Comparison of ENCODE assay signal across 9 cellular contexts in genomic region chr1:159071970-159072582, GRCh38. TPM values are rescaled to one million over a fixed set of nuclear protein-coding genes. Genes with fewer than 3 reads are reported as not detected.
DNase-seq lines count a peak whose midpoint lies in the region; ATAC-seq and TF ChIP-seq lines count a peak whose summit lies in the region.
"Had no signal": no experiment of that assay in that cellular context is flagged by ENCODE, and none has a peak within 500 bp of the region (broad histone marks: within the 10 kb centered on the region; RNA-seq: fewer than 3 reads in every experiment).

No MANE protein-coding gene starts in this region.

- TF ChIP-seq CTCF in GM23338 (conservative IDR thresholded peaks at IDR 0.05; ENCODE audit: low read depth in 2 of 2) (peak; percentile 75 to 80), hepatocyte (IDR thresholded peaks at IDR 0.05; ENCODE audit: poor library complexity) (peak; percentile 72), smooth muscle cell (IDR thresholded peaks at IDR 0.05; ENCODE audit: borderline replicate concordance, insufficient read depth, poor library complexity, severe bottlenecking) (peak; percentile 72)

- H3K9ac ChIP-seq in smooth muscle cell (ENCODE audit: low read depth) = no peak overlapping the region

- H3K9me3 Mint-ChIP-seq in GM23338 = no peaks in the 10 kb centered on the region

- no peaks in the 10 kb centered on the region for H3K4me1 ChIP-seq in GM23338 (ENCODE audit: insufficient read depth)
- no peaks in the 10 kb centered on the region for H3K4me1 ChIP-seq in hepatocyte (ENCODE audit: insufficient read depth)
- no peaks in the 10 kb centered on the region for H3K4me1 ChIP-seq in smooth muscle cell (ENCODE audit: low read depth)
- H3K4me1 ChIP-seq: HAP-1 had no signal

- H3K9me3 ChIP-seq in hepatocyte (ENCODE audit: low read depth) (no peaks in the 10 kb centered on the region), smooth muscle cell (replicated peaks; ENCODE audit: low read depth) (no peaks in the 10 kb centered on the region)
- H3K9me3 ChIP-seq: HAP-1 had no signal

- no peak overlapping the region for H3K4me3 Mint-ChIP-seq in GM23338

- H3K27me3 Mint-ChIP-seq in GM23338 (ENCODE audit: insufficient read depth, low read depth, poor library complexity) = peaks cover 2% of the 10 kb centered on the region

- H3K27me3 ChIP-seq in GM23338 (ENCODE audit: insufficient read depth) (no peaks in the 10 kb centered on the region), hepatocyte (no peaks in the 10 kb centered on the region), smooth muscle cell (ENCODE audit: low read depth) (no peaks in the 10 kb centered on the region)

- H3K4me3 ChIP-seq in GM23338 (no peak overlapping the region), hepatocyte (no peak overlapping the region), smooth muscle cell (no peak overlapping the region)
- H3K4me3 ChIP-seq: HAP-1 had no signal

- H3K4me2 ChIP-seq in GM23338 (no peak overlapping the region), hepatocyte (no peak overlapping the region), smooth muscle cell (no peak overlapping the region)

- DNase-seq in AML-193 (lab: John Stamatoyannopoulos, UW) = peak; percentile 51 to 56
- DNase-seq in GM23338 (ENCODE audit: low spot score) = peak; percentile 83
- peak; percentile 61 to 87 for DNase-seq in NCI-H526 (lab: John Stamatoyannopoulos, UW)
- DNase-seq in astrocyte of the hippocampus (ENCODE audit: low read depth, low spot score) = peak; percentile 69
- DNase-seq in hepatocyte (ENCODE audit: low spot score) = peak; percentile 78
- no peak for DNase-seq in smooth muscle cell (lab: John Stamatoyannopoulos, UW; ENCODE audit: unreplicated experiment)
- DNase-seq in NCI-H524 treated with DMSO at 0.1 percent for 48 hours (lab: John Stamatoyannopoulos, UW) = no peak

- peak; percentile 64 for ATAC-seq in GM23338
- ATAC-seq in GM19463 (IDR thresholded peaks at IDR 0.05; ENCODE audit: unreplicated experiment) = no peak

- no peaks in the 10 kb centered on the region for H3K9me2 ChIP-seq in GM23338 (ENCODE audit: insufficient read depth)
- H3K9me2 ChIP-seq in hepatocyte (replicated peaks; ENCODE audit: insufficient read depth) = no peaks in the 10 kb centered on the region

- no peaks in the 10 kb centered on the region for H4K20me1 ChIP-seq in GM23338 (replicated peaks; ENCODE audit: insufficient read depth)
- H4K20me1 ChIP-seq in hepatocyte (ENCODE audit: insufficient read depth, poor library complexity, severe bottlenecking) = no peaks in the 10 kb centered on the region
- no peaks in the 10 kb centered on the region for H4K20me1 ChIP-seq in smooth muscle cell (ENCODE audit: low read depth)

- H3K79me2 ChIP-seq in GM23338 (replicated peaks; ENCODE audit: insufficient read depth) (no peaks in the 10 kb centered on the region), hepatocyte (no peaks in the 10 kb centered on the region), smooth muscle cell (ENCODE audit: low read depth) (no peaks in the 10 kb centered on the region)

- H3K27ac ChIP-seq in GM23338 (ENCODE audit: low read depth) = no peak overlapping the region
- no peak overlapping the region for H3K27ac ChIP-seq in hepatocyte
- no peak overlapping the region for H3K27ac ChIP-seq in smooth muscle cell (ENCODE audit: low read depth)

- peaks cover 9% of the 10 kb centered on the region; the same call in 2 of the 3 replicates for H3K4me1 Mint-ChIP-seq in GM23338

- no peaks in the 10 kb centered on the region for H3F3A ChIP-seq in GM23338 (replicated peaks; ENCODE audit: low read depth)
- H3F3A ChIP-seq in smooth muscle cell (ENCODE audit: low read depth) = no peaks in the 10 kb centered on the region

- H2AFZ ChIP-seq in GM23338 (no peak overlapping the region), hepatocyte (no peak overlapping the region), smooth muscle cell (ENCODE audit: low read depth) (no peak overlapping the region)

- no peaks in the 10 kb centered on the region for H3K36me3 Mint-ChIP-seq in GM23338 (ENCODE audit: low read depth)

- H3K36me3 ChIP-seq in GM23338 (ENCODE audit: insufficient read depth) (no peaks in the 10 kb centered on the region), hepatocyte (replicated peaks; ENCODE audit: insufficient read depth, low read depth) (no peaks in the 10 kb centered on the region), smooth muscle cell (ENCODE audit: low read depth) (no peaks in the 10 kb centered on the region)
- H3K36me3 ChIP-seq: HAP-1 had no signal

- no peak overlapping the region for H3K27ac Mint-ChIP-seq in GM23338

TF ChIP-seq in GM23338, 12 proteins besides CTCF, POLR2A, EP300 and RAD21:
- no peak for TF ChIP-seq POLR2AphosphoS5 (IDR thresholded peaks at IDR 0.05; ENCODE audit: low read depth)

RNA-seq across cellular contexts. Expression of gene AIM2, which starts 4.5 kb away (rescaled TPM):
- 2.1 and 2.5 TPM in 2 replicates for total RNA-seq in GM23338 (2014; rRNA removed; shearing (Covaris generic))
- polyA plus RNA-seq in GM23338 (2016; fragmentation: Nextera tagmentation; extraction: Ambion mirVana) (1.5 and 1.9 TPM in 2 replicates), hepatocyte (1.1 TPM in 1 of 2 replicates, not detected in the other), smooth muscle cell (0.43 and 0.87 TPM in 2 replicates)
- total RNA-seq in hepatocyte (0.30 TPM in 1 of 2 replicates, not detected in the other), smooth muscle cell (1.2 and 3.8 TPM in 2 replicates)

Comparison
In these comparisons a context has a peak if more than half of its experiments do, and no peak if none do; other contexts are left out.
1. DNase-seq: peak in AML-193 (2 of 2), GM23338 (single experiment), NCI-H526 (2 of 2), astrocyte of the hippocampus (single experiment) and hepatocyte (single experiment); none in smooth muscle cell (single experiment) and NCI-H524 treated with DMSO at 0.1 percent for 48 hours (single experiment).
2. Peak in every context shown above with its lines, with median percentiles within 50 percentile points of each other: CTCF ChIP-seq.